In the genomic region with DNA sequence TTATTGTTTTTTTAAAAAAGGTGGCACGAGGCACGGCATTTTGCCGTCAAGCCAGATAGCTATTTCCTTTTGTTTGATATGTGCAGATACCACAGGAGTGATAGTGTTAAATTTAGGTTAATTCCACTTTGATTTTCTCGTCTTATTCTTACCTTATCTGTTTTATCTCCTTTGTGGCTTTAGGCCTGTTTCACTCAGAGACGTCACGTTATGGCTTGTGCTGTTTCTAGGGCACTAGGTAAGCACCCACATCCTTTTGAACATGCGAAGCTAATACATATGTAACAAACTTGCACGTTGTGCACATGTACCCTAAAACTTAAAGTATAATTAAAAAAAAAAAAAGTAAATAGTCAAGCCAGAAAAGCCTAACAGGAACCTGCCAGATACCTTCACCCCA, we compare ENCODE assay signal across 12 cellular contexts. TPM values are rescaled to one million over a fixed set of nuclear protein-coding genes. Genes with fewer than 3 reads are reported as not detected.
DNase-seq lines count a peak whose midpoint lies in the region; ATAC-seq and TF ChIP-seq lines count a peak whose summit lies in the region.
"Had no signal": no experiment of that assay in that cellular context is flagged by ENCODE, and none has a peak within 500 bp of the region (broad histone marks: within the 10 kb centered on the region; RNA-seq: fewer than 3 reads in every experiment).

No MANE protein-coding gene starts in this region.

- no peaks in the 10 kb centered on the region for H3K9me3 Mint-ChIP-seq in activated T-cell treated with anti-CD3 and anti-CD28 coated beads, Interleukin-2, amount 50 U/mL, for 4 hours
- H3K9me3 Mint-ChIP-seq in activated T-cell treated with anti-CD3 and anti-CD28 coated beads, Interleukin-2, amount 50 U/mL, for 24 hours = no peaks in the 10 kb centered on the region
- H3K9me3 Mint-ChIP-seq in activated T-helper 2 cell treated with anti-CD3 and anti-CD28 coated beads, Interferon-gamma antibody, Interleukin-2, Interleukin-4, amounts not matched to agents 10 μg/mL and 5 μg/mL and 100 μg/mL, durations not matched to agents 14 hours and 24 hours and 36 hours = no peaks in the 10 kb centered on the region
- no peaks in the 10 kb centered on the region for H3K9me3 Mint-ChIP-seq in type B pancreatic cell
- H3K9me3 Mint-ChIP-seq: naive B cell had no signal

- no peaks in the 10 kb centered on the region for H4K20me1 ChIP-seq in Karpas-422 (ENCODE audit: insufficient read depth, low read depth, low read length)

- H3K4me2 ChIP-seq in Karpas-422 (ENCODE audit: low read depth, low read length, poor library complexity, severe bottlenecking) = no peak overlapping the region

- H3K4me3 Mint-ChIP-seq in activated T-cell treated with anti-CD3 and anti-CD28 coated beads, Interleukin-2, amount 50 U/mL, for 4 hours = no peak overlapping the region
- H3K4me3 Mint-ChIP-seq in activated T-cell treated with anti-CD3 and anti-CD28 coated beads, Interleukin-2, amount 50 U/mL, for 24 hours = no peak overlapping the region
- H3K4me3 Mint-ChIP-seq in T-helper 17 cell = peak overlapping the region; percentile 75
- H3K4me3 Mint-ChIP-seq in activated T-helper 2 cell treated with anti-CD3 and anti-CD28 coated beads, Interferon-gamma antibody, Interleukin-2, Interleukin-4, amounts not matched to agents 10 μg/mL and 5 μg/mL and 100 μg/mL, durations not matched to agents 14 hours and 24 hours and 36 hours (ENCODE audit: low read depth) = no peak overlapping the region
- H3K4me3 Mint-ChIP-seq in type B pancreatic cell = no peak overlapping the region
- H3K4me3 Mint-ChIP-seq: naive B cell had no signal

- intact Hi-C loops in activated T-helper 2 cell treated with anti-CD3 and anti-CD28 coated beads, Interferon-gamma antibody, Interleukin-2, Interleukin-4, amounts not matched to agents 10 μg/mL and 5 μg/mL and 100 μg/mL, durations not matched to agents 14 hours and 24 hours and 36 hours (cut with micrococcal nuclease) = loop anchor here (1.0 to 10.0 kb wide), 5 partner anchors 17 to 841 kb away; partner anchors contain the start of genes TSHZ1 and ZNF407
- intact Hi-C loops in mucosa of descending colon (cut with DNase I, micrococcal nuclease) = no loop called here

- TF ChIP-seq CTCF in mucosa of descending colon (IDR thresholded peaks at IDR 0.05) (no peak), type B pancreatic cell (conservative IDR thresholded peaks at IDR 0.05) (no peak)

- H3K4me1 ChIP-seq in mucosa of descending colon (ENCODE audit: low read depth) = peaks cover 10% of the 10 kb centered on the region
- H3K4me1 ChIP-seq in Karpas-422 (ENCODE audit: low read length) = no peaks in the 10 kb centered on the region

- peak; percentile 25 for DNase-seq in activated T-cell treated with anti-CD3 and anti-CD28 coated beads, Interleukin-2, amount 50 U/mL, for 4 hours
- no peak for DNase-seq in activated T-cell treated with anti-CD3 and anti-CD28 coated beads, Interleukin-2, amount 50 U/mL, for 24 hours
- DNase-seq in T-helper 17 cell (peak in 2 of 3 donors; percentile 37 to 45), mucosa of descending colon (no peak), Karpas-422 (no peak), NCI-H2029 (lab: John Stamatoyannopoulos, UW) (no peak), type B pancreatic cell (ENCODE audit: extremely low spot score, unreplicated experiment) (no peak)
- peak; percentile 60 for DNase-seq in activated T-helper 2 cell treated with anti-CD3 and anti-CD28 coated beads, Interferon-gamma antibody, Interleukin-2, Interleukin-4, amounts not matched to agents 10 μg/mL and 5 μg/mL and 100 μg/mL, durations not matched to agents 14 hours and 24 hours and 36 hours (ENCODE audit: low spot score)
- DNase-seq: brain microvascular endothelial cell, left ventricle myocardium inferior, naive B cell, NCI-H2081 treated with DMSO at 0.1 percent for 48 hours had no signal

- H3K4me3 ChIP-seq in mucosa of descending colon = no peak overlapping the region
- no peak overlapping the region for H3K4me3 ChIP-seq in Karpas-422 (ENCODE audit: low read length)
- H3K4me3 ChIP-seq: left ventricle myocardium inferior had no signal

- H3K9me3 ChIP-seq in T-helper 17 cell (ENCODE audit: control insufficient read depth, low read length, poor library complexity, severe bottlenecking) (no peaks in the 10 kb centered on the region), mucosa of descending colon (no peaks in the 10 kb centered on the region), Karpas-422 (ENCODE audit: low read length) (no peaks in the 10 kb centered on the region)
- H3K9me3 ChIP-seq: left ventricle myocardium inferior had no signal

- H3K27ac ChIP-seq in Karpas-422 (ENCODE audit: low read length) = no peak overlapping the region
- H3K27ac ChIP-seq: brain microvascular endothelial cell, left ventricle myocardium inferior had no signal

- no peak overlapping the region for H2AFZ ChIP-seq in Karpas-422 (ENCODE audit: low read length)

- no peak overlapping the region for H3K27ac Mint-ChIP-seq in activated T-cell treated with anti-CD3 and anti-CD28 coated beads, Interleukin-2, amount 50 U/mL, for 24 hours
- H3K27ac Mint-ChIP-seq in T-helper 17 cell (peak overlapping the region; percentile 94), type B pancreatic cell (no peak overlapping the region)
- no peak overlapping the region for H3K27ac Mint-ChIP-seq in activated T-helper 2 cell treated with anti-CD3 and anti-CD28 coated beads, Interferon-gamma antibody, Interleukin-2, Interleukin-4, amounts not matched to agents 10 μg/mL and 5 μg/mL and 100 μg/mL, durations not matched to agents 14 hours and 24 hours and 36 hours
- H3K27ac Mint-ChIP-seq: naive B cell had no signal

- peaks cover 6% of the 10 kb centered on the region for H3K36me3 ChIP-seq in mucosa of descending colon (ENCODE audit: low read depth)
- H3K36me3 ChIP-seq in Karpas-422 (ENCODE audit: insufficient read depth, low read length) = no peaks in the 10 kb centered on the region
- H3K36me3 ChIP-seq: brain microvascular endothelial cell, left ventricle myocardium inferior had no signal

- no peaks in the 10 kb centered on the region for H3K9me2 ChIP-seq in Karpas-422 (replicated peaks; ENCODE audit: insufficient read depth, low read length)

- no peaks in the 10 kb centered on the region for H3K27me3 ChIP-seq in Karpas-422 (ENCODE audit: low read length)
- H3K27me3 ChIP-seq: brain microvascular endothelial cell had no signal

- H3K27me3 Mint-ChIP-seq in activated T-cell treated with anti-CD3 and anti-CD28 coated beads, Interleukin-2, amount 50 U/mL, for 4 hours (ENCODE audit: low read depth) = peaks cover 6% of the 10 kb centered on the region
- H3K27me3 Mint-ChIP-seq in activated T-cell treated with anti-CD3 and anti-CD28 coated beads, Interleukin-2, amount 50 U/mL, for 24 hours = peaks cover 4% of the 10 kb centered on the region
- H3K27me3 Mint-ChIP-seq in T-helper 17 cell (no peaks in the 10 kb centered on the region), type B pancreatic cell (peaks cover 4% of the 10 kb centered on the region)
- H3K27me3 Mint-ChIP-seq in activated T-helper 2 cell treated with anti-CD3 and anti-CD28 coated beads, Interferon-gamma antibody, Interleukin-2, Interleukin-4, amounts not matched to agents 10 μg/mL and 5 μg/mL and 100 μg/mL, durations not matched to agents 14 hours and 24 hours and 36 hours (ENCODE audit: low read depth) = peaks cover 35% of the 10 kb centered on the region

- H3K9ac ChIP-seq in Karpas-422 (ENCODE audit: low read length) = no peak overlapping the region

- H3K36me3 Mint-ChIP-seq in activated T-cell treated with anti-CD3 and anti-CD28 coated beads, Interleukin-2, amount 50 U/mL, for 4 hours (ENCODE audit: insufficient read depth) = no peaks in the 10 kb centered on the region
- H3K36me3 Mint-ChIP-seq in activated T-cell treated with anti-CD3 and anti-CD28 coated beads, Interleukin-2, amount 50 U/mL, for 24 hours (ENCODE audit: low read depth) = no peaks in the 10 kb centered on the region
- H3K36me3 Mint-ChIP-seq in T-helper 17 cell (ENCODE audit: low read depth) = peaks cover 3% of the 10 kb centered on the region
- no peaks in the 10 kb centered on the region for H3K36me3 Mint-ChIP-seq in activated T-helper 2 cell treated with anti-CD3 and anti-CD28 coated beads, Interferon-gamma antibody, Interleukin-2, Interleukin-4, amounts not matched to agents 10 μg/mL and 5 μg/mL and 100 μg/mL, durations not matched to agents 14 hours and 24 hours and 36 hours (ENCODE audit: low read depth)
- H3K36me3 Mint-ChIP-seq in type B pancreatic cell = no peaks in the 10 kb centered on the region
- H3K36me3 Mint-ChIP-seq: naive B cell had no signal

- ATAC-seq in activated T-cell treated with anti-CD3 and anti-CD28 coated beads, Interleukin-2, amount 50 U/mL, for 4 hours = peak; percentile 75 to 80
- ATAC-seq in T-helper 17 cell (peak; percentile 93), mucosa of descending colon (peak; percentile 21)

- no peaks in the 10 kb centered on the region for H3K79me2 ChIP-seq in Karpas-422 (ENCODE audit: low read length)

- H3K4me1 Mint-ChIP-seq in activated T-cell treated with anti-CD3 and anti-CD28 coated beads, Interleukin-2, amount 50 U/mL, for 4 hours (ENCODE audit: low read depth) = peaks cover 62% of the 10 kb centered on the region
- peaks cover 73% of the 10 kb centered on the region for H3K4me1 Mint-ChIP-seq in activated T-cell treated with anti-CD3 and anti-CD28 coated beads, Interleukin-2, amount 50 U/mL, for 24 hours (ENCODE audit: low read depth)
- H3K4me1 Mint-ChIP-seq in T-helper 17 cell (peaks cover 49% of the 10 kb centered on the region), type B pancreatic cell (ENCODE audit: unreplicated experiment) (peaks cover 9% of the 10 kb centered on the region)
- H3K4me1 Mint-ChIP-seq in activated T-helper 2 cell treated with anti-CD3 and anti-CD28 coated beads, Interferon-gamma antibody, Interleukin-2, Interleukin-4, amounts not matched to agents 10 μg/mL and 5 μg/mL and 100 μg/mL, durations not matched to agents 14 hours and 24 hours and 36 hours (ENCODE audit: low read depth) = peaks cover 60% of the 10 kb centered on the region

RNA-seq across cellular contexts. Expression of gene C18orf63, which starts 57.8 kb away (rescaled TPM):
- not detected for total RNA-seq in activated T-cell treated with anti-CD3 and anti-CD28 coated beads, Interleukin-2, amount 50 U/mL, for 4 hours
- total RNA-seq in T-helper 17 cell (not detected), mucosa of descending colon (not detected), type B pancreatic cell (ENCODE audit: low replicate concordance) (not detected in 2 replicates)
- not detected in 2 replicates for total RNA-seq in activated T-helper 2 cell treated with anti-CD3 and anti-CD28 coated beads, Interferon-gamma antibody, Interleukin-2, Interleukin-4, amounts not matched to agents 10 μg/mL and 5 μg/mL and 100 μg/mL, durations not matched to agents 14 hours and 24 hours and 36 hours
- total RNA-seq in Karpas-422 (2014; rRNA removed; shearing (Covaris generic); ENCODE audit: low replicate concordance) = not detected in 2 replicates
- total RNA-seq: left ventricle myocardium inferior had no signal

Comparison
In these comparisons a context has a peak if more than half of its experiments do, and no peak if none do; other contexts are left out.
1. DNase-seq: peak in activated T-cell treated with anti-CD3 and anti-CD28 coated beads, Interleukin-2, amount 50 U/mL, for 4 hours (single experiment), T-helper 17 cell (2 of 3) and activated T-helper 2 cell treated with anti-CD3 and anti-CD28 coated beads, Interferon-gamma antibody, Interleukin-2, Interleukin-4, amounts not matched to agents 10 μg/mL and 5 μg/mL and 100 μg/mL, durations not matched to agents 14 hours and 24 hours and 36 hours (single experiment); none in activated T-cell treated with anti-CD3 and anti-CD28 coated beads, Interleukin-2, amount 50 U/mL, for 24 hours (single experiment), mucosa of descending colon (0 of 3), Karpas-422 (single experiment), NCI-H2029 (single experiment) and type B pancreatic cell (single experiment).
2. ATAC-seq: peak in every context shown above with its lines; median percentile 93 in T-helper 17 cell; 78 in activated T-cell treated with anti-CD3 and anti-CD28 coated beads, Interleukin-2, amount 50 U/mL, for 4 hours; 21 in mucosa of descending colon.